Comparison of ENCODE assay signal across 14 cellular contexts in the genomic region with DNA sequence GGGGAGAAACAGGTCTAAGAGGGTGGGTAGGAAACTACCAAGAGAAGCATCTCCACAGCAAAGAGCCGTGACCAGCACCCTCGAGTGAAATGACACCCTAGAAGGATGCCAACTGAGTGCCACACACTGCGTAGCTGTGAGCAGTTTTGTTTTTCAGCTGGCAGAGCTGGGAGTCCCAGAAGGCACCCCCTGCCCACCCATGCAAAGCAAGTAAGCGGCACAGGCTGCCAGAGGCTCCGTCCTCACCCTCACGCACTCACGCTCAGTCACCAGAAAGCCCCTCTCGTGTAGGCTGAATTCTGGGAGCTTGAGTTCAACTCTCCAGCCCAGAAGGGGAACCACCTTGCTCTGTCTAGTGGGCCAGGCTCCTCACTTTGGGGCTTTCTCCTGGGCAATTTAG.
DNase-seq lines count a peak whose midpoint lies in the region; ATAC-seq, FAIRE-seq and TF ChIP-seq lines count a peak whose summit lies in the region.
"Had no signal": no experiment of that assay in that cellular context is flagged by ENCODE, and none has a peak within 500 bp of the region (broad histone marks: within the 10 kb centered on the region; RNA-seq: fewer than 3 reads in every experiment).

No MANE protein-coding gene starts in this region.

- intact Hi-C loops in posterior vena cava (cut with DNase I) = no loop called here

- peak; percentile 48 for TF ChIP-seq POLR2A in GM18505 (IDR thresholded peaks at IDR 0.05; ENCODE audit: borderline replicate concordance, extremely low read depth, insufficient read depth, insufficient read length)

- ATAC-seq in GM18505 (IDR thresholded peaks at IDR 0.05; ENCODE audit: unreplicated experiment) (peak; percentile 64), GM19468 (IDR thresholded peaks at IDR 0.05; ENCODE audit: extremely low read depth, unreplicated experiment) (peak; percentile 25), HG03354 (IDR thresholded peaks at IDR 0.05; ENCODE audit: poor library complexity, severe bottlenecking, unreplicated experiment) (peak; percentile 54)
- ATAC-seq: right cardiac atrium had no signal

- FAIRE-seq in urothelium cell line (lab: Jason Lieb, UNC) = no peak

- DNase-seq in posterior vena cava (ENCODE audit: low spot score) = peak; percentile 58
- DNase-seq in activated CD4-positive, alpha-beta T cell treated with anti-CD3 and anti-CD28 coated beads for 4 hours = no peak
- DNase-seq in urothelium cell line (ENCODE audit: low spot score) = no peak
- DNase-seq in NCI-H146 treated with DMSO at 0.1 percent for 48 hours (lab: John Stamatoyannopoulos, UW; ENCODE audit: unreplicated experiment) = no peak
- DNase-seq: CD4-positive, CD25-positive, alpha-beta regulatory T cell; endodermal cell; kidney glomerular epithelial cell; NCI-H2081; NCI-H774; right cardiac atrium; stimulated activated CD4-positive, alpha-beta T cell treated with anti-CD3 and anti-CD28 coated beads, Interleukin-4, amount 100 ng/mL, for 4 hours had no signal
